Comparison of ENCODE assay signal across 16 cellular contexts in genomic region chr4:128424524-128425195, GRCh38.
A peak's percentile ranks its signal among the peaks of the same experiment; 100 is the strongest.
DNase-seq lines count a peak whose midpoint lies in the region; ATAC-seq, FAIRE-seq and TF ChIP-seq lines count a peak whose summit lies in the region.
"Had no signal": no experiment of that assay in that cellular context is flagged by ENCODE, and none has a peak within 500 bp of the region (broad histone marks: within the 10 kb centered on the region; RNA-seq: fewer than 3 reads in every experiment).

No MANE protein-coding gene starts in this region.

- H3K27ac ChIP-seq in fibroblast of lung (ENCODE audit: insufficient read depth, low read length): no peak overlapping the region
- H3K27ac ChIP-seq in osteoblast (ENCODE audit: low read depth, low read length): no peak overlapping the region
- H3K27ac ChIP-seq: parathyroid adenoma had no signal

- H3K4me3 ChIP-seq in fibroblast of lung (replicated peaks in 1 of 4; ENCODE audit: control extremely low read depth in 1 of 4, insufficient read depth in 1 of 4, low read depth in 3 of 4, low read length in 4 of 4): no peak overlapping the region
- H3K4me3 ChIP-seq in osteoblast (ENCODE audit: insufficient read depth, low read length): no peak overlapping the region
- H3K4me3 ChIP-seq: tibial artery had no signal

- FAIRE-seq in RCC 7860 (lab: Jason Lieb, UNC): peak; percentile 74

- H4K20me1 ChIP-seq in fibroblast of lung (ENCODE audit: control insufficient read depth, extremely low read depth, insufficient read depth, low read length) (no peaks in the 10 kb centered on the region), osteoblast (ENCODE audit: insufficient read depth, low read length) (no peaks in the 10 kb centered on the region)

- no peaks in the 10 kb centered on the region for H3K4me1 ChIP-seq in fibroblast of lung (ENCODE audit: control insufficient read depth, extremely low read depth, insufficient read depth, low read length)
- peaks cover 11% of the 10 kb centered on the region for H3K4me1 ChIP-seq in osteoblast (ENCODE audit: insufficient read depth, low read length)
- H3K4me1 ChIP-seq: parathyroid adenoma had no signal

- no peaks in the 10 kb centered on the region for H3K79me2 ChIP-seq in fibroblast of lung (ENCODE audit: control insufficient read depth, insufficient read depth, low read length)
- H3K79me2 ChIP-seq in osteoblast (ENCODE audit: insufficient read depth, low read length): no peaks in the 10 kb centered on the region
- H3K79me2 ChIP-seq: parathyroid adenoma had no signal

- no peaks in the 10 kb centered on the region for H3K9me3 ChIP-seq in fibroblast of lung (ENCODE audit: control insufficient read depth, insufficient read depth, low read depth, low read length)
- H3K9me3 ChIP-seq in osteoblast (ENCODE audit: low read depth, low read length): no peaks in the 10 kb centered on the region
- H3K9me3 ChIP-seq: tibial artery had no signal

- no peak overlapping the region for H3K9ac ChIP-seq in fibroblast of lung (ENCODE audit: insufficient read depth, low read length)
- H3K9ac ChIP-seq: parathyroid adenoma had no signal

- H2AFZ ChIP-seq in fibroblast of lung (ENCODE audit: low read length) (no peak overlapping the region), osteoblast (ENCODE audit: low read length) (peak overlapping the region; percentile 62)
- H2AFZ ChIP-seq: parathyroid adenoma had no signal

- peak; percentile 41 for DNase-seq in EH (ENCODE audit: low read depth)
- peak; percentile 47 for DNase-seq in RCC 7860 (ENCODE audit: low spot score)
- peak; percentile 40 to 88 for DNase-seq in fibroblast of lung (ENCODE audit: low read depth in 2 of 2)
- DNase-seq in osteoblast (ENCODE audit: insufficient read length, low spot score, missing footprints): no peak
- no peak for DNase-seq in GM10266 (ENCODE audit: extremely low spot score)
- DNase-seq in NCI-H2171 (lab: John Stamatoyannopoulos, UW): no peak
- DNase-seq in GOT3 (lab: John Stamatoyannopoulos, UW): no peak
- DNase-seq: activated CD4-positive, alpha-beta T cell treated with anti-CD3 and anti-CD28 coated beads, Interleukin-2, amount 10 ng/mL, durations not matched to agents 24 days and 14 days; activated T-cell treated with anti-CD3 and anti-CD28 coated beads, Interleukin-2, amount 50 U/mL, for 48 hours; effector memory CD4-positive, alpha-beta T cell; NCI-H524; stimulated activated CD4-positive, alpha-beta T cell treated with anti-CD3 and anti-CD28 coated beads, Interleukin-15, amount 100 ng/mL, for 24 hours; T-helper 17 cell; tibial artery had no signal

- H3K27me3 ChIP-seq in fibroblast of lung (ENCODE audit: control insufficient read depth, insufficient read depth, low read length): no peaks in the 10 kb centered on the region
- no peaks in the 10 kb centered on the region for H3K27me3 ChIP-seq in osteoblast (ENCODE audit: insufficient read depth, low read length)
- H3K27me3 ChIP-seq: tibial artery had no signal

- H3K4me2 ChIP-seq in fibroblast of lung (ENCODE audit: extremely low read depth, insufficient read depth, low read length) (no peak overlapping the region), osteoblast (ENCODE audit: insufficient read depth, low read length) (no peak overlapping the region)

- TF ChIP-seq CTCF in fibroblast of lung (conservative IDR thresholded peaks at IDR 0.05 in 1 of 2, IDR thresholded peaks at IDR 0.05 in 1 of 2; ENCODE audit: low read depth in 1 of 2, low read length in 2 of 2): no peak
- no peak for TF ChIP-seq CTCF in osteoblast (IDR thresholded peaks at IDR 0.05; ENCODE audit: extremely low read depth, low read depth, low read length)
- TF ChIP-seq CTCF in GM10266 (IDR thresholded peaks at IDR 0.05; ENCODE audit: control insufficient read depth, insufficient read depth, low read depth, missing control alignments): no peak

- no peak for ATAC-seq in GM19467 (IDR thresholded peaks at IDR 0.05; ENCODE audit: unreplicated experiment)
- ATAC-seq: T-helper 17 cell had no signal

- H3K36me3 ChIP-seq in fibroblast of lung (ENCODE audit: control insufficient read depth, insufficient read depth, low read length) (no peaks in the 10 kb centered on the region), osteoblast (ENCODE audit: insufficient read depth, low read length) (no peaks in the 10 kb centered on the region)
- H3K36me3 ChIP-seq: tibial artery had no signal

Comparison
In these comparisons a context has a peak if more than half of its experiments do, and no peak if none do; other contexts are left out.
1. DNase-seq: peak in EH (single experiment), RCC 7860 (single experiment) and fibroblast of lung (2 of 2); none in osteoblast (single experiment), GM10266 (single experiment), NCI-H2171 (single experiment) and GOT3 (single experiment).